In genomic region chr2:170716851-170717598, GRCh38 we compare ENCODE assay signal across 1 cellular context.
TF ChIP-seq lines count a peak whose summit lies in the region.

No MANE protein-coding gene starts in this region.

TF ChIP-seq in HepG2, 621 proteins besides CTCF, POLR2A, EP300 and RAD21 (continued from another document and continues in another):
- peak; percentile 74; the same call in 1 of the 2 replicates for TF ChIP-seq ZBTB4 (CRISPR knock-in tag; IDR thresholded peaks at IDR 0.05; ENCODE audit: borderline replicate concordance)
- no peak for TF ChIP-seq KDM6A (CRISPR knock-in tag; IDR thresholded peaks at IDR 0.05; ENCODE audit: low read depth)
- TF ChIP-seq DZIP1 (CRISPR knock-in tag; IDR thresholded peaks at IDR 0.05) = 0 out of 2 replicates have a peak, but pooled peaks have one; percentile 82
- TF ChIP-seq ZFP36 (IDR thresholded peaks at IDR 0.05; ENCODE audit: borderline replicate concordance, low read depth, low read length, partially characterized antibody) = no peak
- peak; percentile 61; the same call in 1 of the 2 replicates for TF ChIP-seq ZNF143 (CRISPR knock-in tag; IDR thresholded peaks at IDR 0.05)
- peak; percentile 57 for TF ChIP-seq RARA (CRISPR knock-in tag; IDR thresholded peaks at IDR 0.05)
- TF ChIP-seq ZFP82 (CRISPR knock-in tag; IDR thresholded peaks at IDR 0.05; ENCODE audit: borderline replicate concordance) = no peak
- TF ChIP-seq ZNF451 (CRISPR knock-in tag; IDR thresholded peaks at IDR 0.05) = peak; percentile 93
- TF ChIP-seq PCBP1 (IDR thresholded peaks at IDR 0.05; ENCODE audit: borderline replicate concordance, low read depth, low read length) = no peak
- no peak; the same call in 1 of the 2 replicates for TF ChIP-seq JDP2 (CRISPR knock-in tag; IDR thresholded peaks at IDR 0.05; ENCODE audit: borderline replicate concordance)
- TF ChIP-seq RBAK (CRISPR knock-in tag; IDR thresholded peaks at IDR 0.05) = no peak
- peak; percentile 97 for TF ChIP-seq ZNF883 (CRISPR knock-in tag; IDR thresholded peaks at IDR 0.05; ENCODE audit: not compliant biosample characterization)
- TF ChIP-seq CEBPG (CRISPR knock-in tag; IDR thresholded peaks at IDR 0.05) = no peak; the same call in 1 of the 2 replicates
- 0 out of 2 replicates have a peak, but pooled peaks have one; percentile 51 for TF ChIP-seq ZNF383 (CRISPR knock-in tag; IDR thresholded peaks at IDR 0.05; ENCODE audit: borderline replicate concordance)
- 0 out of 2 replicates have a peak, but pooled peaks have one; percentile 12 for TF ChIP-seq TARDBP (CRISPR knock-in tag; IDR thresholded peaks at IDR 0.05)
- TF ChIP-seq, protein P1, sequence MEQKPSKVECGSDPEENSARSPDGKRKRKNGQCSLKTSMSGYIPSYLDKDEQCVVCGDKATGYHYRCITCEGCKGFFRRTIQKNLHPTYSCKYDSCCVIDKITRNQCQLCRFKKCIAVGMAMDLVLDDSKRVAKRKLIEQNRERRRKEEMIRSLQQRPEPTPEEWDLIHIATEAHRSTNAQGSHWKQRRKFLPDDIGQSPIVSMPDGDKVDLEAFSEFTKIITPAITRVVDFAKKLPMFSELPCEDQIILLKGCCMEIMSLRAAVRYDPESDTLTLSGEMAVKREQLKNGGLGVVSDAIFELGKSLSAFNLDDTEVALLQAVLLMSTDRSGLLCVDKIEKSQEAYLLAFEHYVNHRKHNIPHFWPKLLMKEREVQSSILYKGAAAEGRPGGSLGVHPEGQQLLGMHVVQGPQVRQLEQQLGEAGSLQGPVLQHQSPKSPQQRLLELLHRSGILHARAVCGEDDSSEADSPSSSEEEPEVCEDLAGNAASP (CRISPR knock-in tag; IDR thresholded peaks at IDR 0.05; ENCODE audit: borderline replicate concordance) = peak; percentile 38; the same call in 1 of the 2 replicates
- TF ChIP-seq ZNF333 (CRISPR knock-in tag; IDR thresholded peaks at IDR 0.05; ENCODE audit: borderline replicate concordance) = peak; percentile 84; the same call in 1 of the 2 replicates
- TF ChIP-seq TEAD2 (CRISPR knock-in tag; IDR thresholded peaks at IDR 0.05) = no peak; the same call in 1 of the 2 replicates
- peak; percentile 67 for TF ChIP-seq MEIS1 (CRISPR knock-in tag; IDR thresholded peaks at IDR 0.05; ENCODE audit: borderline replicate concordance)
- TF ChIP-seq, protein P2, sequence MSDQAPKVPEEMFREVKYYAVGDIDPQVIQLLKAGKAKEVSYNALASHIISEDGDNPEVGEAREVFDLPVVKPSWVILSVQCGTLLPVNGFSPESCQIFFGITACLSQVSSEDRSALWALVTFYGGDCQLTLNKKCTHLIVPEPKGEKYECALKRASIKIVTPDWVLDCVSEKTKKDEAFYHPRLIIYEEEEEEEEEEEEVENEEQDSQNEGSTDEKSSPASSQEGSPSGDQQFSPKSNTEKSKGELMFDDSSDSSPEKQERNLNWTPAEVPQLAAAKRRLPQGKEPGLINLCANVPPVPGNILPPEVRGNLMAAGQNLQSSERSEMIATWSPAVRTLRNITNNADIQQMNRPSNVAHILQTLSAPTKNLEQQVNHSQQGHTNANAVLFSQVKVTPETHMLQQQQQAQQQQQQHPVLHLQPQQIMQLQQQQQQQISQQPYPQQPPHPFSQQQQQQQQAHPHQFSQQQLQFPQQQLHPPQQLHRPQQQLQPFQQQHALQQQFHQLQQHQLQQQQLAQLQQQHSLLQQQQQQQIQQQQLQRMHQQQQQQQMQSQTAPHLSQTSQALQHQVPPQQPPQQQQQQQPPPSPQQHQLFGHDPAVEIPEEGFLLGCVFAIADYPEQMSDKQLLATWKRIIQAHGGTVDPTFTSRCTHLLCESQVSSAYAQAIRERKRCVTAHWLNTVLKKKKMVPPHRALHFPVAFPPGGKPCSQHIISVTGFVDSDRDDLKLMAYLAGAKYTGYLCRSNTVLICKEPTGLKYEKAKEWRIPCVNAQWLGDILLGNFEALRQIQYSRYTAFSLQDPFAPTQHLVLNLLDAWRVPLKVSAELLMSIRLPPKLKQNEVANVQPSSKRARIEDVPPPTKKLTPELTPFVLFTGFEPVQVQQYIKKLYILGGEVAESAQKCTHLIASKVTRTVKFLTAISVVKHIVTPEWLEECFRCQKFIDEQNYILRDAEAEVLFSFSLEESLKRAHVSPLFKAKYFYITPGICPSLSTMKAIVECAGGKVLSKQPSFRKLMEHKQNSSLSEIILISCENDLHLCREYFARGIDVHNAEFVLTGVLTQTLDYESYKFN (CRISPR knock-in tag; conservative IDR thresholded peaks at IDR 0.05) = peak; percentile 49; the same call in 1 of the 2 replicates
- TF ChIP-seq MYNN (CRISPR knock-in tag; IDR thresholded peaks at IDR 0.05; ENCODE audit: low read depth) = 0 out of 2 replicates have a peak, but pooled peaks have one; percentile 5
- TF ChIP-seq HIVEP1 (CRISPR knock-in tag; IDR thresholded peaks at IDR 0.05) = peak; percentile 71; the same call in 1 of the 2 replicates
- TF ChIP-seq ZNF3 (CRISPR knock-in tag; IDR thresholded peaks at IDR 0.05) = no peak
- TF ChIP-seq REPIN1 (CRISPR knock-in tag; IDR thresholded peaks at IDR 0.05; ENCODE audit: borderline replicate concordance, low read depth) = peak; percentile 86; the same call in 1 of the 2 replicates
- TF ChIP-seq, protein P3, sequence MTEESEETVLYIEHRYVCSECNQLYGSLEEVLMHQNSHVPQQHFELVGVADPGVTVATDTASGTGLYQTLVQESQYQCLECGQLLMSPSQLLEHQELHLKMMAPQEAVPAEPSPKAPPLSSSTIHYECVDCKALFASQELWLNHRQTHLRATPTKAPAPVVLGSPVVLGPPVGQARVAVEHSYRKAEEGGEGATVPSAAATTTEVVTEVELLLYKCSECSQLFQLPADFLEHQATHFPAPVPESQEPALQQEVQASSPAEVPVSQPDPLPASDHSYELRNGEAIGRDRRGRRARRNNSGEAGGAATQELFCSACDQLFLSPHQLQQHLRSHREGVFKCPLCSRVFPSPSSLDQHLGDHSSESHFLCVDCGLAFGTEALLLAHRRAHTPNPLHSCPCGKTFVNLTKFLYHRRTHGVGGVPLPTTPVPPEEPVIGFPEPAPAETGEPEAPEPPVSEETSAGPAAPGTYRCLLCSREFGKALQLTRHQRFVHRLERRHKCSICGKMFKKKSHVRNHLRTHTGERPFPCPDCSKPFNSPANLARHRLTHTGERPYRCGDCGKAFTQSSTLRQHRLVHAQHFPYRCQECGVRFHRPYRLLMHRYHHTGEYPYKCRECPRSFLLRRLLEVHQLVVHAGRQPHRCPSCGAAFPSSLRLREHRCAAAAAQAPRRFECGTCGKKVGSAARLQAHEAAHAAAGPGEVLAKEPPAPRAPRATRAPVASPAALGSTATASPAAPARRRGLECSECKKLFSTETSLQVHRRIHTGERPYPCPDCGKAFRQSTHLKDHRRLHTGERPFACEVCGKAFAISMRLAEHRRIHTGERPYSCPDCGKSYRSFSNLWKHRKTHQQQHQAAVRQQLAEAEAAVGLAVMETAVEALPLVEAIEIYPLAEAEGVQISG (CRISPR knock-in tag; IDR thresholded peaks at IDR 0.05) = peak; percentile 71
- TF ChIP-seq, protein P4, sequence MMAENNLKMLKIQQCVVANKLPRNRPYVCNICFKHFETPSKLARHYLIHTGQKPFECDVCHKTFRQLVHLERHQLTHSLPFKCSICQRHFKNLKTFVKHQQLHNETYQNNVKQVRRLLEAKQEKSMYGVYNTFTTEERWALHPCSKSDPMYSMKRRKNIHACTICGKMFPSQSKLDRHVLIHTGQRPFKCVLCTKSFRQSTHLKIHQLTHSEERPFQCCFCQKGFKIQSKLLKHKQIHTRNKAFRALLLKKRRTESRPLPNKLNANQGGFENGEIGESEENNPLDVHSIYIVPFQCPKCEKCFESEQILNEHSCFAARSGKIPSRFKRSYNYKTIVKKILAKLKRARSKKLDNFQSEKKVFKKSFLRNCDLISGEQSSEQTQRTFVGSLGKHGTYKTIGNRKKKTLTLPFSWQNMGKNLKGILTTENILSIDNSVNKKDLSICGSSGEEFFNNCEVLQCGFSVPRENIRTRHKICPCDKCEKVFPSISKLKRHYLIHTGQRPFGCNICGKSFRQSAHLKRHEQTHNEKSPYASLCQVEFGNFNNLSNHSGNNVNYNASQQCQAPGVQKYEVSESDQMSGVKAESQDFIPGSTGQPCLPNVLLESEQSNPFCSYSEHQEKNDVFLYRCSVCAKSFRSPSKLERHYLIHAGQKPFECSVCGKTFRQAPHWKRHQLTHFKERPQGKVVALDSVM (CRISPR knock-in tag; IDR thresholded peaks at IDR 0.05) = peak; percentile 25; the same call in 1 of the 2 replicates
- TF ChIP-seq, protein P5, sequence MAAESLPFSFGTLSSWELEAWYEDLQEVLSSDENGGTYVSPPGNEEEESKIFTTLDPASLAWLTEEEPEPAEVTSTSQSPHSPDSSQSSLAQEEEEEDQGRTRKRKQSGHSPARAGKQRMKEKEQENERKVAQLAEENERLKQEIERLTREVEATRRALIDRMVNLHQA (CRISPR knock-in tag; IDR thresholded peaks at IDR 0.05) = no peak
- no peak for TF ChIP-seq RFX3 (CRISPR knock-in tag; IDR thresholded peaks at IDR 0.05)
- TF ChIP-seq FOSL1 (CRISPR knock-in tag; IDR thresholded peaks at IDR 0.05; ENCODE audit: borderline replicate concordance) = no peak
- TF ChIP-seq MBD4 (IDR thresholded peaks at IDR 0.05; ENCODE audit: borderline replicate concordance, low read length) = no peak
- peak; percentile 92; the same call in 1 of the 2 replicates for TF ChIP-seq ZNF552 (CRISPR knock-in tag; IDR thresholded peaks at IDR 0.05; ENCODE audit: borderline replicate concordance)
- TF ChIP-seq SRSF4 (IDR thresholded peaks at IDR 0.05; ENCODE audit: low read depth, low read length, poor library complexity, severe bottlenecking) = peak; percentile 94
- peak; percentile 84 for TF ChIP-seq SKI (IDR thresholded peaks at IDR 0.05; ENCODE audit: partially characterized antibody)
- TF ChIP-seq, protein P6, sequence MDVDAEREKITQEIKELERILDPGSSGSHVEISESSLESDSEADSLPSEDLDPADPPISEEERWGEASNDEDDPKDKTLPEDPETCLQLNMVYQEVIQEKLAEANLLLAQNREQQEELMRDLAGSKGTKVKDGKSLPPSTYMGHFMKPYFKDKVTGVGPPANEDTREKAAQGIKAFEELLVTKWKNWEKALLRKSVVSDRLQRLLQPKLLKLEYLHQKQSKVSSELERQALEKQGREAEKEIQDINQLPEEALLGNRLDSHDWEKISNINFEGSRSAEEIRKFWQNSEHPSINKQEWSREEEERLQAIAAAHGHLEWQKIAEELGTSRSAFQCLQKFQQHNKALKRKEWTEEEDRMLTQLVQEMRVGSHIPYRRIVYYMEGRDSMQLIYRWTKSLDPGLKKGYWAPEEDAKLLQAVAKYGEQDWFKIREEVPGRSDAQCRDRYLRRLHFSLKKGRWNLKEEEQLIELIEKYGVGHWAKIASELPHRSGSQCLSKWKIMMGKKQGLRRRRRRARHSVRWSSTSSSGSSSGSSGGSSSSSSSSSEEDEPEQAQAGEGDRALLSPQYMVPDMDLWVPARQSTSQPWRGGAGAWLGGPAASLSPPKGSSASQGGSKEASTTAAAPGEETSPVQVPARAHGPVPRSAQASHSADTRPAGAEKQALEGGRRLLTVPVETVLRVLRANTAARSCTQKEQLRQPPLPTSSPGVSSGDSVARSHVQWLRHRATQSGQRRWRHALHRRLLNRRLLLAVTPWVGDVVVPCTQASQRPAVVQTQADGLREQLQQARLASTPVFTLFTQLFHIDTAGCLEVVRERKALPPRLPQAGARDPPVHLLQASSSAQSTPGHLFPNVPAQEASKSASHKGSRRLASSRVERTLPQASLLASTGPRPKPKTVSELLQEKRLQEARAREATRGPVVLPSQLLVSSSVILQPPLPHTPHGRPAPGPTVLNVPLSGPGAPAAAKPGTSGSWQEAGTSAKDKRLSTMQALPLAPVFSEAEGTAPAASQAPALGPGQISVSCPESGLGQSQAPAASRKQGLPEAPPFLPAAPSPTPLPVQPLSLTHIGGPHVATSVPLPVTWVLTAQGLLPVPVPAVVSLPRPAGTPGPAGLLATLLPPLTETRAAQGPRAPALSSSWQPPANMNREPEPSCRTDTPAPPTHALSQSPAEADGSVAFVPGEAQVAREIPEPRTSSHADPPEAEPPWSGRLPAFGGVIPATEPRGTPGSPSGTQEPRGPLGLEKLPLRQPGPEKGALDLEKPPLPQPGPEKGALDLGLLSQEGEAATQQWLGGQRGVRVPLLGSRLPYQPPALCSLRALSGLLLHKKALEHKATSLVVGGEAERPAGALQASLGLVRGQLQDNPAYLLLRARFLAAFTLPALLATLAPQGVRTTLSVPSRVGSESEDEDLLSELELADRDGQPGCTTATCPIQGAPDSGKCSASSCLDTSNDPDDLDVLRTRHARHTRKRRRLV (CRISPR knock-in tag; IDR thresholded peaks at IDR 0.05) = peak; percentile 86; the same call in 1 of the 2 replicates
- peak; percentile 95 for TF ChIP-seq RBM22 (optimal IDR thresholded peaks at IDR 0.05; ENCODE audit: low read length)
- no peak for TF ChIP-seq ONECUT2 (CRISPR knock-in tag; IDR thresholded peaks at IDR 0.05)
- TF ChIP-seq ZMYM4 (CRISPR knock-in tag; IDR thresholded peaks at IDR 0.05) = peak; percentile 70
